In the genomic region with DNA sequence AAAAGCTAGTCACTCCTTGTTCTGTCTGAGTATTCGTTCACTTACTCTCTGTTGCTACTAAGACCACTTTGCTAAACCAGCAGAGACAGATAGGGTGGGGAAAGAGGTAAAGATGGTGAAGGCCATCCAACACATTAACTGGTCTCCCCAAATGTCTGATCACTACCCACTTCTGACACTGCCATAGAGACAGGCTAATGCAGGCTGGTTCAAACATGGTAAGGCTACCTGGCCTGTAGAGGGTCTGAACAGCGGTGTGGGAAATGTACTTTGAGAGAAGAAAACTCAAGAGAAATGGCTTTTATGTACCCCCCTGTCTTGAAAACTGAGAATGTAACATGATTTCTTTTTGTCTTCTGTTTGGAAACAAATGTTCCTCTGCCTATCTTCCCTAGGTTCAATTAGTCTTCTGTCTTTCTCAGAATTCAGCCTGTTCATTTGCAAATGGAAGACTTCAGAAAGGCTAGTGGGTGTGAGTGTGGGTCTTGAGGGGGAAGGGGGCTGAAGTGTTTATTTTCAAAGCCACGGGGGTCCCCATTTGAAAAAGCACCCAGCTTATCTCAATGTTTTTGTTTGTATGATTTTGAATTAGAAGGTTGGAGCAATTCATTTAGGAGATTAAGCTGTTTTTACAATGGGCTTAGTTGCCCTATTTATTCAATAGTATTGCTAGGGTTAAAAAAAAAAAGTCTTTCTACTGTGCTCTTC, we compare ENCODE assay signal across 22 cellular contexts. TPM values are rescaled to one million over a fixed set of nuclear protein-coding genes. Genes with fewer than 3 reads are reported as not detected.
"Had no signal": no experiment of that assay in that cellular context is flagged by ENCODE, and none has a peak within 500 bp of the region (broad histone marks: within the 10 kb centered on the region; RNA-seq: fewer than 3 reads in every experiment).

No MANE protein-coding gene starts in this region.

- H3K4me3 Mint-ChIP-seq: endodermal cell; naive B cell; nephron; stimulated activated effector memory CD8-positive, alpha-beta T cell treated with anti-CD3 and anti-CD28 coated beads, Interleukin-12 subunit alpha, Interleukin-12 subunit beta, amount 100 ng/mL, for 72 hours; stimulated activated naive CD8-positive, alpha-beta T cell treated with anti-CD3 and anti-CD28 coated beads, Interleukin-15, Interleukin-2, amounts not matched to agents 100 ng/mL and 50 ng/mL, for 24 hours had no signal

- H2AFZ ChIP-seq: parathyroid adenoma had no signal

- H3K4me3 ChIP-seq: colonic mucosa, heart right ventricle, prostate gland, right lobe of liver, tibial artery, upper lobe of left lung had no signal

- DNase-seq: cerebellar nuclear complex; colonic mucosa; dermis blood vessel endothelial cell; effector CD4-positive, alpha-beta T cell; endodermal cell; heart right ventricle; hypothalamus; kidney glomerular epithelial cell; mesendoderm; naive B cell; right lobe of liver; stimulated activated CD4-positive, alpha-beta T cell treated with anti-CD3 and anti-CD28 coated beads, Interleukin-4, amount 100 ng/mL, for 1 hour; stimulated activated CD8-positive, alpha-beta memory T cell treated with anti-CD3 and anti-CD28 coated beads, Interleukin-4, amount 100 ng/mL, for 48 hours; tibial artery; upper lobe of left lung had no signal

- H3K36me3 ChIP-seq: colonic mucosa, heart right ventricle, prostate gland, right lobe of liver, tibial artery, upper lobe of left lung had no signal

- H3K4me1 ChIP-seq: colonic mucosa, parathyroid adenoma, prostate gland, right lobe of liver, tibial artery, upper lobe of left lung had no signal

- H3K27me3 ChIP-seq: colonic mucosa, right lobe of liver, tibial artery, upper lobe of left lung had no signal

- H3K36me3 Mint-ChIP-seq: naive B cell; stimulated activated effector memory CD8-positive, alpha-beta T cell treated with anti-CD3 and anti-CD28 coated beads, Interleukin-12 subunit alpha, Interleukin-12 subunit beta, amount 100 ng/mL, for 72 hours had no signal

- H3K9me3 Mint-ChIP-seq: nephron; stimulated activated effector memory CD8-positive, alpha-beta T cell treated with anti-CD3 and anti-CD28 coated beads, Interleukin-12 subunit alpha, Interleukin-12 subunit beta, amount 100 ng/mL, for 72 hours; stimulated activated naive CD8-positive, alpha-beta T cell treated with anti-CD3 and anti-CD28 coated beads, Interleukin-15, Interleukin-2, amounts not matched to agents 100 ng/mL and 50 ng/mL, for 24 hours had no signal

- H3K27ac Mint-ChIP-seq: endodermal cell; naive B cell; nephron; stimulated activated effector memory CD8-positive, alpha-beta T cell treated with anti-CD3 and anti-CD28 coated beads, Interleukin-12 subunit alpha, Interleukin-12 subunit beta, amount 100 ng/mL, for 72 hours; stimulated activated naive CD8-positive, alpha-beta T cell treated with anti-CD3 and anti-CD28 coated beads, Interleukin-15, Interleukin-2, amounts not matched to agents 100 ng/mL and 50 ng/mL, for 24 hours had no signal

- H3K79me2 ChIP-seq: parathyroid adenoma had no signal

- H3K9ac ChIP-seq: parathyroid adenoma had no signal

- FAIRE-seq: endothelial cell of umbilical vein, islet of Langerhans had no signal

- H3K9me3 ChIP-seq: colonic mucosa, prostate gland, right lobe of liver, tibial artery, upper lobe of left lung had no signal

- ATAC-seq: heart right ventricle; right lobe of liver; stimulated activated effector memory CD8-positive, alpha-beta T cell treated with anti-CD3 and anti-CD28 coated beads, Interleukin-12 subunit alpha, Interleukin-12 subunit beta, amount 100 ng/mL, for 72 hours had no signal

- H3K4me1 Mint-ChIP-seq: naive B cell; stimulated activated effector memory CD8-positive, alpha-beta T cell treated with anti-CD3 and anti-CD28 coated beads, Interleukin-12 subunit alpha, Interleukin-12 subunit beta, amount 100 ng/mL, for 72 hours had no signal

- H3K27ac ChIP-seq: colonic mucosa, heart right ventricle, parathyroid adenoma, prostate gland, right lobe of liver, tibial artery, upper lobe of left lung had no signal

RNA-seq across cellular contexts. Expression of gene ALDH1A2, which starts 15.8 kb away (rescaled TPM):
- total RNA-seq: endodermal cell had no signal
